Comparison of ENCODE assay signal across 8 cellular contexts in the genomic region with DNA sequence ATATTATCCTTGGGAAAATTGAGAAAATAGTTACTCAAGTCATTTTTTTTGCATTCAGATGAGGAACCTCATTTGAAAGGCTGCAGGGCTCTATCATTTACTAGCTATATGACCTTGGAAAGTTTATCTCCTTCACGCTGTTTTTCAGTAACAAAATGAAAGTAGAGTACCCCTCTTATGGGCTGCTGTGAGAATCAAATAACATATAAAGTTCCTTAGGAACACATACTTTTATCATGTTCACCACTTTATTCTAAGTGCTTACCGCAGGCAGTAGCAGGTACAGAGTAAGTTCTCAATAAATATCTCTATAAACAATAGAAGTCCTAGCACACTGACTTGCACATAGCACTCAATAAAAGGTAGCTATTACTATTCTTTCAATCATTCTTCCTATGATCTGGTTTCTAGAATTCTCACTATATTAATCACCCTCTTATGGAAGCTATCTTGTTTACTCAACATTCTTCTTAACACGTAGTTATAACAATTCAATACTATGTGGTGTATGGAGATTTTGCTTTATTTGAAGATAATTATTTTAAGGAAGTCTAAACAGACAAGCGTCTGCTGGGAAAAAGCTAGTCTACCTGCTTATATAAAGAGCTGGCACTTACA. TPM values are rescaled to one million over a fixed set of nuclear protein-coding genes. Genes with fewer than 3 reads are reported as not detected.
DNase-seq lines count a peak whose midpoint lies in the region; TF ChIP-seq lines count a peak whose summit lies in the region.

No MANE protein-coding gene starts in this region.

- no TSS peak for BruUV-seq in PC-9 (replicated peaks; lab: Mats Ljungman, UMichigan)

- H3K9me2 ChIP-seq in PC-9 (ENCODE audit: insufficient read depth): no peaks in the 10 kb centered on the region; the same call in 1 of the 2 replicates

- H3K27ac ChIP-seq in PC-9 (peak overlapping the region; percentile 97; the same call in 1 of the 2 replicates), esophagus muscularis mucosa (replicated peaks in 1 of 4) (peak overlapping the region in 3 of 4 donors; percentile 95 to 98 (median 97))

- no peak overlapping the region for H3K9ac ChIP-seq in skeletal muscle satellite cell (ENCODE audit: low read depth, low read length)

- H3K4me2 ChIP-seq in PC-9 (peak overlapping the region; percentile 91), skeletal muscle satellite cell (ENCODE audit: low read length) (peak overlapping the region; percentile 90)

- CTCF ChIA-PET in PC-9 (lab: Charles Lee): no interaction called here

- no peaks in the 10 kb centered on the region for H3K9me3 Mint-ChIP-seq in T-helper 1 cell treated with Interleukin-12 subunit alpha and Interleukin-12 subunit beta and Interleukin-4 antibody, amounts not matched to agents 30 μg/mL and 1 μg/mL, for 36 hours

- H3K4me1 ChIP-seq in PC-9 (replicated peaks; ENCODE audit: insufficient read depth) (peaks cover 43% of the 10 kb centered on the region), esophagus muscularis mucosa (peaks cover 23 to 48% (median 41%) of the 10 kb centered on the region in 4 donors), skeletal muscle satellite cell (ENCODE audit: control insufficient read depth, insufficient read depth, low read length) (peaks cover 27% of the 10 kb centered on the region)

- peaks cover 19% of the 10 kb centered on the region for H3K36me3 Mint-ChIP-seq in T-helper 1 cell treated with Interleukin-12 subunit alpha and Interleukin-12 subunit beta and Interleukin-4 antibody, amounts not matched to agents 30 μg/mL and 1 μg/mL, for 36 hours (ENCODE audit: low read depth)

- DNase-seq in T-helper 1 cell (no peak), PC-9 (no peak), esophagus muscularis mucosa (ENCODE audit: extremely low spot score) (no peak), ecto neural progenitor cell (ENCODE audit: low spot score) (no peak), CD1c-positive myeloid dendritic cell (ENCODE audit: extremely low spot score) (no peak), cerebellar cortex (ENCODE audit: low spot score) (no peak)

- no peaks in the 10 kb centered on the region; the same call in 1 of the 2 replicates for H4K20me1 ChIP-seq in PC-9 (ENCODE audit: insufficient read depth)

- TF ChIP-seq POLR2A in esophagus muscularis mucosa (IDR thresholded peaks at IDR 0.05; ENCODE audit: low read depth): no peak

- POLR2A ChIA-PET in PC-9 (lab: Charles Lee; ENCODE audit: unreplicated experiment): interaction anchor here (0.6 kb wide), 1 partner anchor 41 kb away, joined by 4 read pairs; the partner anchor contains the start of gene REXO2

- H3K27me3 Mint-ChIP-seq in T-helper 1 cell treated with Interleukin-12 subunit alpha and Interleukin-12 subunit beta and Interleukin-4 antibody, amounts not matched to agents 30 μg/mL and 1 μg/mL, for 36 hours (ENCODE audit: low read depth): peaks cover 4% of the 10 kb centered on the region

- WGBS in esophagus muscularis mucosa: 61% methylated on average over 4 of the region's 4 CpGs

- TF ChIP-seq CTCF in PC-9 (conservative IDR thresholded peaks at IDR 0.05): no peak
- no peak for TF ChIP-seq CTCF in esophagus muscularis mucosa (IDR thresholded peaks at IDR 0.05)

- H3K4me3 Mint-ChIP-seq in T-helper 1 cell treated with Interleukin-12 subunit alpha and Interleukin-12 subunit beta and Interleukin-4 antibody, amounts not matched to agents 30 μg/mL and 1 μg/mL, for 36 hours: peak overlapping the region; percentile 19

- H3F3A ChIP-seq in PC-9 (ENCODE audit: insufficient read depth, low read depth): peaks cover 16% of the 10 kb centered on the region

- H3K4me3 ChIP-seq in PC-9 (peak overlapping the region; percentile 89; the same call in 1 of the 2 replicates), esophagus muscularis mucosa (no peak overlapping the region), skeletal muscle satellite cell (ENCODE audit: low read length) (no peak overlapping the region)

- H2AFZ ChIP-seq in PC-9: no peak overlapping the region

- no peak overlapping the region for H3K27ac Mint-ChIP-seq in T-helper 1 cell treated with Interleukin-12 subunit alpha and Interleukin-12 subunit beta and Interleukin-4 antibody, amounts not matched to agents 30 μg/mL and 1 μg/mL, for 36 hours

- H3K36me3 ChIP-seq in PC-9 (ENCODE audit: low read depth) (peaks cover 14% of the 10 kb centered on the region), esophagus muscularis mucosa (peaks cover 0 to 5% (median 0%) of the 10 kb centered on the region in 4 donors), skeletal muscle satellite cell (ENCODE audit: insufficient read depth, low read length) (peaks cover 7% of the 10 kb centered on the region)

- H3K9me3 ChIP-seq in PC-9 (ENCODE audit: insufficient read depth, low read depth) (peaks cover 3% of the 10 kb centered on the region; the same call in 1 of the 2 replicates), esophagus muscularis mucosa (no peaks in the 10 kb centered on the region), skeletal muscle satellite cell (replicated peaks; ENCODE audit: low read length) (no peaks in the 10 kb centered on the region)

- intact Hi-C loops in PC-9 (cut with micrococcal nuclease; ENCODE audit: unreplicated experiment): no loop called here
- intact Hi-C loops in esophagus muscularis mucosa (cut with DNase I): no loop called here

- TF ChIP-seq EP300 in esophagus muscularis mucosa (IDR thresholded peaks at IDR 0.05): no peak

- peaks cover 29% of the 10 kb centered on the region for H3K4me1 Mint-ChIP-seq in T-helper 1 cell treated with Interleukin-12 subunit alpha and Interleukin-12 subunit beta and Interleukin-4 antibody, amounts not matched to agents 30 μg/mL and 1 μg/mL, for 36 hours (ENCODE audit: low read depth)

- H3K79me2 ChIP-seq in PC-9 (ENCODE audit: low read depth): peaks cover 48% of the 10 kb centered on the region

- H3K27me3 ChIP-seq in PC-9 (ENCODE audit: insufficient read depth, low read depth): no peaks in the 10 kb centered on the region
- no peaks in the 10 kb centered on the region for H3K27me3 ChIP-seq in esophagus muscularis mucosa
- H3K27me3 ChIP-seq in skeletal muscle satellite cell (ENCODE audit: control insufficient read depth, insufficient read depth, low read length): no peaks in the 10 kb centered on the region

RNA-seq across cellular contexts. Expression of gene C11orf71, which starts 1.9 kb away (rescaled TPM):
- total RNA-seq in PC-9 (2021): 3.7 and 4.9 TPM in 2 replicates
- total RNA-seq in esophagus muscularis mucosa: 1 to 10 TPM; 5.0 to 6.2 (median 5.6) TPM
- 3.0 and 3.3 TPM in 2 replicates for total RNA-seq in skeletal muscle satellite cell (2012; rRNA removed)

RNA-seq across cellular contexts. Expression of gene RBM7, which starts 2.1 kb away (rescaled TPM):
- total RNA-seq in PC-9 (2021) (18.9 and 34.7 TPM in 2 replicates), esophagus muscularis mucosa (10 to 100 TPM; 13.7 to 28.0 (median 17.6) TPM)
- total RNA-seq in skeletal muscle satellite cell (2012; rRNA removed): 25.1 and 26.1 TPM in 2 replicates

RNA-seq across cellular contexts. Expression of gene REXO2, which starts 40.9 kb away (rescaled TPM):
- total RNA-seq in PC-9 (2021): 117 and 145 TPM in 2 replicates
- 100 to 1,000 TPM in 3 of 4 donors, 10 to 100 TPM in 1; 95.1 to 152 (median 142) TPM for total RNA-seq in esophagus muscularis mucosa
- 89.1 and 125 TPM in 2 replicates for total RNA-seq in skeletal muscle satellite cell (2012; rRNA removed)
